In the genomic region with DNA sequence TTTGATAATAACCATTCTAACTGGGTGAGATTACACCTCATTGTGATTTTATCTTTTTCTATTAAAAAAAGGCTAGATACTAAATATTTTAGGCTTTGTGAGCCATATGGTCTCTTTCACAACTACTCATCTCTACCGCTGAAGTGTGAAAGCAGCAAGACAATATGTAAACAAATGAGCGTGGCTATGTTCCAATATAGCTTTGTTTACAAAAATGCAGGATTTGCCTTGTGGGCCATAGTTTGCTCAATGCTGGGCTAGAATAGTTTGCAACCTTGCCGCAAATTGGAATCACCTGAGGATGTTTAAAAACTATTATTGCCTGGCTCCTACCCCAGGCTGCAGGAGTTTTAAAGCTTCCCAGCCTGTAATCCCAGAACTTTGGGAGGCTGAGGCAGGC, we compare ENCODE assay signal across 19 cellular contexts. TPM values are rescaled to one million over a fixed set of nuclear protein-coding genes. Genes with fewer than 3 reads are reported as not detected.
"Had no signal": no experiment of that assay in that cellular context is flagged by ENCODE, and none has a peak within 500 bp of the region (broad histone marks: within the 10 kb centered on the region; RNA-seq: fewer than 3 reads in every experiment).

No MANE protein-coding gene starts in this region.

- H3K27ac ChIP-seq: ascending aorta, coronary artery, esophagus squamous epithelium, spleen, VCaP had no signal

- H3K4me3 ChIP-seq: ascending aorta, coronary artery, esophagus squamous epithelium, spleen had no signal

- H3K27me3 ChIP-seq: ascending aorta, esophagus squamous epithelium, spleen had no signal

- H3K4me1 ChIP-seq: ascending aorta, esophagus squamous epithelium, spleen had no signal

- DNase-seq: activated CD4-positive, alpha-beta T cell treated with anti-CD3 and anti-CD28 coated beads, Interleukin-2, amount 10 ng/mL, durations not matched to agents 24 days and 14 days; activated CD8-positive, alpha-beta memory T cell treated with anti-CD3 and anti-CD28 coated beads, Interleukin-2, amount 10 ng/mL, durations not matched to agents 7 days and 5 days; activated CD8-positive, alpha-beta T cell treated with anti-CD3 and anti-CD28 coated beads for 36 hours; activated T-cell treated with anti-CD3 and anti-CD28 coated beads for 4 hours; central memory CD4-positive, alpha-beta T cell; esophagus squamous epithelium; kidney; natural killer cell; retina; spleen; stimulated activated CD4-positive, alpha-beta T cell treated with anti-CD3 and anti-CD28 coated beads, Interleukin-4, amount 100 ng/mL, for 24 hours; stimulated activated naive CD8-positive, alpha-beta T cell treated with anti-CD3 and anti-CD28 coated beads, Interleukin-15, Interleukin-2, amounts not matched to agents 100 U/mL and 50 U/mL, for 24 hours had no signal

- ATAC-seq: activated CD4-positive, CD25-positive, alpha-beta regulatory T cell treated with anti-CD3 and anti-CD28 coated beads, Interleukin-2, amount 50 U/mL, for 24 hours; activated CD8-positive, alpha-beta memory T cell treated with anti-CD3 and anti-CD28 coated beads, Interleukin-2, amount 10 ng/mL, durations not matched to agents 7 days and 5 days; activated CD8-positive, alpha-beta T cell treated with anti-CD3 and anti-CD28 coated beads for 36 hours; activated naive CD4-positive, alpha-beta T cell treated with anti-CD3 and anti-CD28 coated beads, Interleukin-2, amount 50 U/mL, for 72 hours; natural killer cell; stimulated activated naive CD8-positive, alpha-beta T cell treated with anti-CD3 and anti-CD28 coated beads, Interleukin-15, Interleukin-2, amounts not matched to agents 100 U/mL and 50 U/mL, for 24 hours had no signal

- H3K36me3 ChIP-seq: ascending aorta, esophagus squamous epithelium had no signal

- H3K9me3 ChIP-seq: esophagus squamous epithelium had no signal

- FAIRE-seq: kidney had no signal

RNA-seq across cellular contexts. Expression of a gene that starts 10.2 kb away (rescaled TPM):
- total RNA-seq: esophagus squamous epithelium, mesothelial cell of epicardium, progenitor cell of endocrine pancreas had no signal

RNA-seq across cellular contexts. Expression of a gene that starts 36.9 kb away (rescaled TPM):
- total RNA-seq: ascending aorta had no signal
